In genomic region chr17:44197980-44198720, GRCh38 we compare ENCODE assay signal across 9 cellular contexts. TPM values are rescaled to one million over a fixed set of nuclear protein-coding genes. Genes with fewer than 3 reads are reported as not detected.
DNase-seq lines count a peak whose midpoint lies in the region; ATAC-seq and TF ChIP-seq lines count a peak whose summit lies in the region.
"Had no signal": no experiment of that assay in that cellular context is flagged by ENCODE, and none has a peak within 500 bp of the region (broad histone marks: within the 10 kb centered on the region; RNA-seq: fewer than 3 reads in every experiment).

No MANE protein-coding gene starts in this region.

- H3K9me3 ChIP-seq in GM23248 (ENCODE audit: low read depth): no peaks in the 10 kb centered on the region
- H3K9me3 ChIP-seq in transverse colon: no peaks in the 10 kb centered on the region

- H3K4me1 Mint-ChIP-seq in central memory CD8-positive, alpha-beta T cell: peaks cover 42% of the 10 kb centered on the region

- ATAC-seq in SK-N-SH treated with all-trans-retinoic acid at 6 μM for 48 hours (peak; percentile 1), HG03457 (IDR thresholded peaks at IDR 0.05; ENCODE audit: unreplicated experiment) (no peak)
- no peak for ATAC-seq in central memory CD8-positive, alpha-beta T cell (replicated peaks; ENCODE audit: extremely low read depth, poor library complexity, severe bottlenecking)

- H3K4me3 Mint-ChIP-seq in central memory CD8-positive, alpha-beta T cell: peak overlapping the region; percentile 79

- H3K9ac ChIP-seq in GM23248: peak overlapping the region; percentile 89

- peak overlapping the region; percentile 88 for H3K27ac ChIP-seq in GM23248
- peak overlapping the region; percentile 94 to 100 (median 98) for H3K27ac ChIP-seq in transverse colon

- H3K4me1 ChIP-seq in GM23248 (ENCODE audit: insufficient read depth) (peaks cover 13% of the 10 kb centered on the region), transverse colon (peaks cover 10 to 26% (median 15%) of the 10 kb centered on the region in 4 donors)

- TF ChIP-seq POLR2A in transverse colon (IDR thresholded peaks at IDR 0.05): peak; percentile 36

- no peaks in the 10 kb centered on the region for H4K20me1 ChIP-seq in GM23248 (ENCODE audit: insufficient read depth)

- no peaks in the 10 kb centered on the region for H3K27me3 Mint-ChIP-seq in central memory CD8-positive, alpha-beta T cell

- H3K9me2 ChIP-seq in GM23248 (ENCODE audit: insufficient read depth): no peaks in the 10 kb centered on the region

- peaks cover 15% of the 10 kb centered on the region; the same call in 1 of the 2 replicates for H3K36me3 ChIP-seq in GM23248 (ENCODE audit: low read depth)
- H3K36me3 ChIP-seq in transverse colon: peaks cover 0 to 20% (median 7%) of the 10 kb centered on the region in 4 donors

- H3K27me3 ChIP-seq in GM23248 (replicated peaks; ENCODE audit: insufficient read depth) (no peaks in the 10 kb centered on the region), transverse colon (no peaks in the 10 kb centered on the region)

- intact Hi-C loops in transverse colon (cut with DNase I; ENCODE audit: low total_unique reads): loop anchor here (10.0 kb wide), 1 partner anchor 1993 kb away; no protein-coding TSS in a partner anchor

- in situ Hi-C loops in GM23248 (cut with MboI) (no loop called here), transverse colon (cut with MboI; ENCODE audit: low pct_ligation_motif_present in 1 of 4, low pct_unique_long_range_greater_than_20kb in 1 of 4, low sequenced_read_pairs in 3 of 4) (no loop called here)

- H3K36me3 Mint-ChIP-seq in central memory CD8-positive, alpha-beta T cell (ENCODE audit: insufficient read depth): peaks cover 28% of the 10 kb centered on the region

- H3K9me3 Mint-ChIP-seq in central memory CD8-positive, alpha-beta T cell: no peaks in the 10 kb centered on the region

- H3K79me2 ChIP-seq in GM23248 (ENCODE audit: insufficient read depth): peaks cover 29% of the 10 kb centered on the region

- peak in 1 of 5 experiments; percentile 23 for TF ChIP-seq CTCF in transverse colon (IDR thresholded peaks at IDR 0.05)

- peak overlapping the region; percentile 96 for H3K4me2 ChIP-seq in GM23248 (ENCODE audit: unreplicated experiment)

- H2AFZ ChIP-seq in GM23248: peak overlapping the region; percentile 6; the same call in 1 of the 2 replicates

- peaks cover 27% of the 10 kb centered on the region for H3F3A ChIP-seq in GM23248 (ENCODE audit: insufficient read depth)

- H3K4me3 ChIP-seq in GM23248 (peak overlapping the region; percentile 89), transverse colon (peak overlapping the region; percentile 65 to 99 (median 88))

- no peak for TF ChIP-seq EP300 in transverse colon (IDR thresholded peaks at IDR 0.05; ENCODE audit: low read depth)

- DNase-seq in AML-193 (lab: John Stamatoyannopoulos, UW): peak; percentile 93 to 95
- peak; percentile 84 for DNase-seq in GM23248
- no peak for DNase-seq in central memory CD8-positive, alpha-beta T cell (ENCODE audit: low spot score in 2 of 2)
- peak; percentile 41 to 49 for DNase-seq in lung microvascular endothelial cell (ENCODE audit: low read depth in 2 of 2)
- DNase-seq in transverse colon: peak; percentile 49
- no peak for DNase-seq in islet precursor cell

- peak overlapping the region; percentile 70 for H3K27ac Mint-ChIP-seq in central memory CD8-positive, alpha-beta T cell (ENCODE audit: low read depth)

- WGBS in GM23248 (ENCODE audit: low coverage in 1 of 2, low lambda C conversion rate in 2 of 2, missing lambda C conversion rate in 2 of 2), 2 experiments: 53 to 54% methylated on average over 11 of the region's 11 CpGs
- 55 to 71% methylated on average over 1 to 11 of the region's 11 CpGs for WGBS in transverse colon (ENCODE audit: low coverage in 1 of 2), 2 donors

TF ChIP-seq in SK-N-SH treated with all-trans-retinoic acid at 6 μM for 48 hours, 23 proteins besides CTCF, POLR2A, EP300 and RAD21:
- TF ChIP-seq GLIS3 (CRISPR knock-in tag; IDR thresholded peaks at IDR 0.05) (no peak), ZC3H10 (CRISPR knock-in tag; IDR thresholded peaks at IDR 0.05) (no peak), ZNF8 (CRISPR knock-in tag; IDR thresholded peaks at IDR 0.05) (no peak), ZNF70 (CRISPR knock-in tag; IDR thresholded peaks at IDR 0.05) (no peak), OSR1 (CRISPR knock-in tag; IDR thresholded peaks at IDR 0.05) (no peak), BACH2 (CRISPR knock-in tag; IDR thresholded peaks at IDR 0.05; ENCODE audit: borderline replicate concordance) (no peak), ISL1 (CRISPR knock-in tag; IDR thresholded peaks at IDR 0.05) (no peak), SNAI2 (CRISPR knock-in tag; IDR thresholded peaks at IDR 0.05) (no peak), ZFP3 (CRISPR knock-in tag; IDR thresholded peaks at IDR 0.05) (no peak), PPARA (CRISPR knock-in tag; IDR thresholded peaks at IDR 0.05; ENCODE audit: borderline replicate concordance) (no peak), TCF4 (CRISPR knock-in tag; IDR thresholded peaks at IDR 0.05; ENCODE audit: borderline replicate concordance) (no peak), POU6F1 (CRISPR knock-in tag; IDR thresholded peaks at IDR 0.05; ENCODE audit: borderline replicate concordance, low read depth) (no peak), CSRNP3 (CRISPR knock-in tag; IDR thresholded peaks at IDR 0.05) (no peak)

RNA-seq across cellular contexts. Expression of gene ATXN7L3, which starts 1.5 kb away (rescaled TPM):
- 48.2 and 60.4 TPM in 2 replicates for total RNA-seq in GM23248 (2014; rRNA removed; shearing (Covaris generic))
- 9.8 and 10.0 TPM in 2 replicates for polyA plus RNA-seq in GM23248 (2016; fragmentation: Nextera tagmentation; extraction: Ambion mirVana)
- total RNA-seq in lung microvascular endothelial cell (26.8 and 41.7 TPM in 2 replicates), transverse colon (10 to 100 TPM; 44.1 to 77.4 (median 52.3) TPM)

RNA-seq across cellular contexts. Expression of gene TMUB2, which starts 11.4 kb away (rescaled TPM):
- total RNA-seq in GM23248 (2014; rRNA removed; shearing (Covaris generic)): 41.6 and 42.6 TPM in 2 replicates
- 44.6 and 45.0 TPM in 2 replicates for polyA plus RNA-seq in GM23248 (2016; fragmentation: Nextera tagmentation; extraction: Ambion mirVana)
- total RNA-seq in lung microvascular endothelial cell (23.5 and 39.9 TPM in 2 replicates), transverse colon (10 to 100 TPM; 53.4 to 70.5 (median 60.6) TPM)

RNA-seq across cellular contexts. Expression of gene UBTF, which starts 21.3 kb away (rescaled TPM):
- 61.1 and 62.3 TPM in 2 replicates for total RNA-seq in GM23248 (2014; rRNA removed; shearing (Covaris generic))
- polyA plus RNA-seq in GM23248 (2016; fragmentation: Nextera tagmentation; extraction: Ambion mirVana): 48.2 and 48.4 TPM in 2 replicates
- total RNA-seq in lung microvascular endothelial cell (28.3 and 40.5 TPM in 2 replicates), transverse colon (10 to 100 TPM; 49.4 to 61.6 (median 60.4) TPM)

RNA-seq across cellular contexts. Expression of gene ASB16, which starts 27.6 kb away (rescaled TPM):
- not detected in 2 replicates for total RNA-seq in GM23248 (2014; rRNA removed; shearing (Covaris generic))
- polyA plus RNA-seq in GM23248 (2016; fragmentation: Nextera tagmentation; extraction: Ambion mirVana): 0.22 and 0.25 TPM in 2 replicates
- total RNA-seq in lung microvascular endothelial cell (not detected in 2 replicates), transverse colon (1 to 10 TPM in 2 of 4 donors, not detected in 2; 1.2 to 2.6 TPM)
- total RNA-seq: NCI-H460 had no signal

RNA-seq across cellular contexts. Expression of gene HROB, which starts 56.4 kb away (rescaled TPM):
- 1.3 and 1.8 TPM in 2 replicates for total RNA-seq in GM23248 (2014; rRNA removed; shearing (Covaris generic))
- 3.5 and 3.6 TPM in 2 replicates for polyA plus RNA-seq in GM23248 (2016; fragmentation: Nextera tagmentation; extraction: Ambion mirVana)
- 0.99 and 1.5 TPM in 2 replicates for total RNA-seq in lung microvascular endothelial cell
- 10 to 100 TPM in 2 of 4 donors, under 1 TPM in 2; 0.32 to 16.9 (median 8.5) TPM for total RNA-seq in transverse colon

Comparison
In these comparisons a context has a peak if more than half of its experiments do, and no peak if none do; other contexts are left out.
1. DNase-seq: peak in AML-193 (2 of 2), GM23248 (single experiment), lung microvascular endothelial cell (2 of 2) and transverse colon (single experiment); none in central memory CD8-positive, alpha-beta T cell (0 of 2) and islet precursor cell (single experiment).